ENCODE assay signal across 1 cellular context in genomic region chr9:34633166-34633565, GRCh38.
TF ChIP-seq lines count a peak whose summit lies in the region.

No MANE protein-coding gene starts in this region.

TF ChIP-seq in GM12878, 131 proteins besides CTCF, POLR2A, EP300 and RAD21:
- TF ChIP-seq IRF3 (IDR thresholded peaks at IDR 0.05) = no peak
- no peak for TF ChIP-seq LARP7 (IDR thresholded peaks at IDR 0.05)
- TF ChIP-seq NR2C1 (IDR thresholded peaks at IDR 0.05) = no peak
- TF ChIP-seq SREBF1 (IDR thresholded peaks at IDR 0.05; ENCODE audit: low read length) = no peak
- TF ChIP-seq ESRRA (IDR thresholded peaks at IDR 0.05; ENCODE audit: low read length) = no peak
- TF ChIP-seq BCL11A (IDR thresholded peaks at IDR 0.05; ENCODE audit: low read depth, low read length) = no peak
- TF ChIP-seq ZNF207 (IDR thresholded peaks at IDR 0.05; ENCODE audit: borderline replicate concordance) = no peak
- TF ChIP-seq MEF2B (IDR thresholded peaks at IDR 0.05; ENCODE audit: partially characterized antibody, poor library complexity, severe bottlenecking) = no peak
- no peak for TF ChIP-seq MYB (IDR thresholded peaks at IDR 0.05; ENCODE audit: borderline replicate concordance, low read depth, low read length)
- TF ChIP-seq EED (IDR thresholded peaks at IDR 0.05; ENCODE audit: low read depth) = no peak
- no peak for TF ChIP-seq ZZZ3 (IDR thresholded peaks at IDR 0.05; ENCODE audit: control insufficient read depth, insufficient read length, low read depth)
- TF ChIP-seq USF1 (IDR thresholded peaks at IDR 0.05; ENCODE audit: borderline replicate concordance, extremely low read length, insufficient read depth, low read depth, low read length) = no peak
- no peak for TF ChIP-seq ZNF687 (IDR thresholded peaks at IDR 0.05)
- TF ChIP-seq IRF4 (IDR thresholded peaks at IDR 0.05; ENCODE audit: low read depth, low read length) = no peak
- no peak for TF ChIP-seq RUNX3 (IDR thresholded peaks at IDR 0.05; ENCODE audit: low read length)
